Comparison of ENCODE assay signal across 15 cellular contexts in genomic region chr6:128114164-128114563, GRCh38.
DNase-seq lines count a peak whose midpoint lies in the region; ATAC-seq and TF ChIP-seq lines count a peak whose summit lies in the region.
"Had no signal": no experiment of that assay in that cellular context is flagged by ENCODE, and none has a peak within 500 bp of the region (broad histone marks: within the 10 kb centered on the region; RNA-seq: fewer than 3 reads in every experiment).

No MANE protein-coding gene starts in this region.

- H3K27ac ChIP-seq in psoas muscle, result no peak overlapping the region
- H3K27ac ChIP-seq: 22Rv1 had no signal

- H3K27me3 ChIP-seq in psoas muscle (ENCODE audit: insufficient read depth in 3 of 3, low read length in 2 of 3), result no peaks in the 10 kb centered on the region

- peaks cover 23% of the 10 kb centered on the region for H3K4me1 ChIP-seq in psoas muscle

- H3K27me3 Mint-ChIP-seq in activated CD4-positive, alpha-beta T cell treated with anti-CD3 and anti-CD28 coated beads for 36 hours, result no peaks in the 10 kb centered on the region
- no peaks in the 10 kb centered on the region for H3K27me3 Mint-ChIP-seq in nephron progenitor cell (ENCODE audit: low read depth, poor library complexity)

- no peaks in the 10 kb centered on the region for H3K36me3 Mint-ChIP-seq in activated CD4-positive, alpha-beta T cell treated with anti-CD3 and anti-CD28 coated beads for 36 hours (ENCODE audit: low read depth)
- peaks cover 4% of the 10 kb centered on the region for H3K36me3 Mint-ChIP-seq in nephron progenitor cell (ENCODE audit: low read depth)
- H3K36me3 Mint-ChIP-seq: CD14-positive monocyte had no signal

- intact Hi-C loops in activated CD4-positive, alpha-beta T cell treated with anti-CD3 and anti-CD28 coated beads for 36 hours (cut with DNase I, micrococcal nuclease), result no loop called here
- intact Hi-C loops in psoas muscle (cut with DNase I), result no loop called here

- no peaks in the 10 kb centered on the region for H3K36me3 ChIP-seq in psoas muscle (ENCODE audit: insufficient read depth in 1 of 2, low read depth in 1 of 2)

- WGBS in psoas muscle, 3 donors, result 91 to 95% (median 94%) methylated on average over 5 of the region's 5 CpGs

- POLR2A ChIA-PET in activated CD4-positive, alpha-beta T cell treated with anti-CD3 and anti-CD28 coated beads for 36 hours (lab: Charles Lee), result no interaction called here

- H3K9me3 Mint-ChIP-seq in activated CD4-positive, alpha-beta T cell treated with anti-CD3 and anti-CD28 coated beads for 36 hours (ENCODE audit: low read depth), result peaks cover 3% of the 10 kb centered on the region
- H3K9me3 Mint-ChIP-seq in nephron progenitor cell, result no peaks in the 10 kb centered on the region
- H3K9me3 Mint-ChIP-seq: GM23338, H9 had no signal

- no peak for ATAC-seq in activated CD4-positive, alpha-beta T cell treated with anti-CD3 and anti-CD28 coated beads for 36 hours
- ATAC-seq in psoas muscle, result no peak
- ATAC-seq: CD8-positive, alpha-beta T cell; GM23338 had no signal

- H3K27ac Mint-ChIP-seq in activated CD4-positive, alpha-beta T cell treated with anti-CD3 and anti-CD28 coated beads for 36 hours, result no peak overlapping the region
- peak overlapping the region; percentile 62 for H3K27ac Mint-ChIP-seq in nephron progenitor cell
- H3K27ac Mint-ChIP-seq: CD8-positive, alpha-beta T cell; GM23338 had no signal

- H3K4me1 Mint-ChIP-seq in activated CD4-positive, alpha-beta T cell treated with anti-CD3 and anti-CD28 coated beads for 36 hours, result peaks cover 14% of the 10 kb centered on the region
- H3K4me1 Mint-ChIP-seq in nephron progenitor cell, result peaks cover 10% of the 10 kb centered on the region
- H3K4me1 Mint-ChIP-seq: CD14-positive monocyte, GM23338, H9 had no signal

- peak; percentile 8 for DNase-seq in activated CD4-positive, alpha-beta T cell treated with anti-CD3 and anti-CD28 coated beads for 36 hours
- DNase-seq in activated CD4-positive, alpha-beta T cell treated with anti-CD3 and anti-CD28 coated beads for 48 hours, result no peak
- DNase-seq in NCI-H69 (lab: John Stamatoyannopoulos, UW), result peak; percentile 51
- DNase-seq in nephron progenitor cell, result no peak
- DNase-seq in cerebellar nuclear complex (lab: John Stamatoyannopoulos, UW), result no peak
- DNase-seq in H4 (ENCODE audit: low spot score), result no peak
- no peak for DNase-seq in psoas muscle
- DNase-seq: CD8-positive, alpha-beta T cell; COR-L47; DND-41; GDM1; H9 had no signal

- H3K4me3 Mint-ChIP-seq in activated CD4-positive, alpha-beta T cell treated with anti-CD3 and anti-CD28 coated beads for 36 hours, result no peak overlapping the region
- H3K4me3 Mint-ChIP-seq in nephron progenitor cell, result no peak overlapping the region
- H3K4me3 Mint-ChIP-seq: CD14-positive monocyte; CD8-positive, alpha-beta T cell; GM23338; H9 had no signal

- no peaks in the 10 kb centered on the region for H3K9me3 ChIP-seq in psoas muscle

- CTCF ChIA-PET in activated CD4-positive, alpha-beta T cell treated with anti-CD3 and anti-CD28 coated beads for 36 hours (lab: Charles Lee), result no interaction called here

- H3K4me3 ChIP-seq in psoas muscle, result no peak overlapping the region
- H3K4me3 ChIP-seq: GM23338 had no signal

- TF ChIP-seq CTCF in nephron progenitor cell (IDR thresholded peaks at IDR 0.05) (no peak), psoas muscle (IDR thresholded peaks at IDR 0.05) (no peak)

Comparison
In these comparisons a context has a peak if more than half of its experiments do, and no peak if none do; other contexts are left out.
1. DNase-seq: peak in activated CD4-positive, alpha-beta T cell treated with anti-CD3 and anti-CD28 coated beads for 36 hours (single experiment) and NCI-H69 (single experiment); none in activated CD4-positive, alpha-beta T cell treated with anti-CD3 and anti-CD28 coated beads for 48 hours (single experiment), nephron progenitor cell (single experiment), cerebellar nuclear complex (0 of 2), H4 (single experiment) and psoas muscle (0 of 2).